1 cellular context compared by ENCODE assay signal in the genomic region with DNA sequence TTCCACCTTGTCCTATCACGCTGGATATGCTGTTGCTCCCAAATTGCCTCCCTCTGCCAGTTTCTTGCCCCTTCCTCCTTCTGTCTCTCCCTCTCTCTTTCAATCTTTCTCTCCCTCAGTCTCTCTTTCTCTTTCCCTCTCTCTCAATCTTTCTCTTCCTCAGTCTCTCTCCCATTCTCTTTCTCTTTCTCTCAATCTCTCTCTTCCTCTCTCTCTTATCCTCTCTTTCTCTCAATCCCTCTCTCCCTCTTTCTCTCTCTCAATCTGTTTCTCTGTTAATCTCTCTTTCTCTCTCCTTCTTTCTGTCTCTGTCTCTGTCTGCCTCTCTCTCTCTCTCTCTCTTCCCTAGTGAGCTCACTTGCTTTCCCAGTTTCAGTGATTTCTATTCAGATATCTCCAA.
TF ChIP-seq lines count a peak whose summit lies in the region.

No MANE protein-coding gene starts in this region.

TF ChIP-seq in HepG2, 621 proteins besides CTCF, POLR2A, EP300 and RAD21 (continued from another document):
- TF ChIP-seq, protein P1, sequence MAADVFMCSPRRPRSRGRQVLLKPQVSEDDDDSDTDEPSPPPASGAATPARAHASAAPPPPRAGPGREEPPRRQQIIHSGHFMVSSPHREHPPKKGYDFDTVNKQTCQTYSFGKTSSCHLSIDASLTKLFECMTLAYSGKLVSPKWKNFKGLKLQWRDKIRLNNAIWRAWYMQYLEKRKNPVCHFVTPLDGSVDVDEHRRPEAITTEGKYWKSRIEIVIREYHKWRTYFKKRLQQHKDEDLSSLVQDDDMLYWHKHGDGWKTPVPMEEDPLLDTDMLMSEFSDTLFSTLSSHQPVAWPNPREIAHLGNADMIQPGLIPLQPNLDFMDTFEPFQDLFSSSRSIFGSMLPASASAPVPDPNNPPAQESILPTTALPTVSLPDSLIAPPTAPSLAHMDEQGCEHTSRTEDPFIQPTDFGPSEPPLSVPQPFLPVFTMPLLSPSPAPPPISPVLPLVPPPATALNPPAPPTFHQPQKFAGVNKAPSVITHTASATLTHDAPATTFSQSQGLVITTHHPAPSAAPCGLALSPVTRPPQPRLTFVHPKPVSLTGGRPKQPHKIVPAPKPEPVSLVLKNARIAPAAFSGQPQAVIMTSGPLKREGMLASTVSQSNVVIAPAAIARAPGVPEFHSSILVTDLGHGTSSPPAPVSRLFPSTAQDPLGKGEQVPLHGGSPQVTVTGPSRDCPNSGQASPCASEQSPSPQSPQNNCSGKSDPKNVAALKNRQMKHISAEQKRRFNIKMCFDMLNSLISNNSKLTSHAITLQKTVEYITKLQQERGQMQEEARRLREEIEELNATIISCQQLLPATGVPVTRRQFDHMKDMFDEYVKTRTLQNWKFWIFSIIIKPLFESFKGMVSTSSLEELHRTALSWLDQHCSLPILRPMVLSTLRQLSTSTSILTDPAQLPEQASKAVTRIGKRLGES (CRISPR knock-in tag; IDR thresholded peaks at IDR 0.05; ENCODE audit: borderline replicate concordance) = no peak
TF ChIP-seq in HepG2: peak in this region for 4.
